Comparison of ENCODE assay signal across 30 cellular contexts in genomic region chr2:206790311-206790935, GRCh38. TPM values are rescaled to one million over a fixed set of nuclear protein-coding genes. Genes with fewer than 3 reads are reported as not detected.
A peak's percentile ranks its signal among the peaks of the same experiment; 100 is the strongest.
DNase-seq lines count a peak whose midpoint lies in the region; FAIRE-seq and TF ChIP-seq lines count a peak whose summit lies in the region.
"Had no signal": no experiment of that assay in that cellular context is flagged by ENCODE, and none has a peak within 500 bp of the region (broad histone marks: within the 10 kb centered on the region; RNA-seq: fewer than 3 reads in every experiment).

No MANE protein-coding gene starts in this region.

- H2AFZ ChIP-seq in GM23248: no peak overlapping the region
- H2AFZ ChIP-seq: PC-9 had no signal

- no peak overlapping the region for H3K4me2 ChIP-seq in GM23248 (ENCODE audit: unreplicated experiment)
- H3K4me2 ChIP-seq: KMS-11, PC-9 had no signal

- POLR2A ChIA-PET in AG04449 (lab: Yijun Ruan, JAX): no interaction called here

- 0 out of 2 replicates have a peak, but pooled peaks cover 8% of the 10 kb centered on the region for H3K79me2 ChIP-seq in GM23248 (ENCODE audit: insufficient read depth)

- peaks cover 14% of the 10 kb centered on the region for H3K4me1 ChIP-seq in GM23248 (ENCODE audit: insufficient read depth)
- H3K4me1 ChIP-seq: heart left ventricle, prostate gland, suprapubic skin had no signal

- H3K27ac ChIP-seq in GM23248: peak overlapping the region; percentile 48
- H3K27ac ChIP-seq: heart left ventricle, KMS-11, PC-9, prostate gland, suprapubic skin had no signal

- in situ Hi-C loops in GM23248 (cut with MboI): no loop called here
- in situ Hi-C loops in astrocyte of the spinal cord (cut with HindIII; ENCODE audit: low sequenced_read_pairs): no loop called here

- CTCF ChIA-PET in AG04449 (lab: Yijun Ruan, JAX): interaction anchor here (1.1 to 7.2 kb wide), 4 partner anchors 9 to 683 kb away, joined by 3 to 82 read pairs (median 28); no protein-coding TSS in a partner anchor

- H3K27me3 ChIP-seq in GM23248 (replicated peaks; ENCODE audit: insufficient read depth): no peaks in the 10 kb centered on the region
- H3K27me3 ChIP-seq: BE2C, heart left ventricle, suprapubic skin had no signal

- DNase-seq in AG04449 (ENCODE audit: low read depth, low spot score): peak; percentile 54
- peak; percentile 43 for DNase-seq in GM23248
- DNase-seq in astrocyte of the spinal cord (ENCODE audit: low read depth, low spot score): peak; percentile 50
- peak; percentile 65 for DNase-seq in fibroblast of villous mesenchyme (ENCODE audit: low read depth)
- no peak for DNase-seq in NCI-H1930 (lab: John Stamatoyannopoulos, UW)
- DNase-seq in T1000 (lab: John Stamatoyannopoulos, UW): no peak
- DNase-seq in HUDEP-2 (lab: John Stamatoyannopoulos, UW; ENCODE audit: unreplicated experiment in 76 of 76): no peak
- DNase-seq in urothelium cell line (ENCODE audit: low spot score): no peak
- DNase-seq: activated CD4-positive, alpha-beta T cell treated with anti-CD3 and anti-CD28 coated beads, Interleukin-2, amount 50 U/mL, for 48 hours; activated naive CD4-positive, alpha-beta T cell; BE2C; CD8-positive, alpha-beta memory T cell; effector CD4-positive, alpha-beta T cell; foreskin melanocyte; heart left ventricle; left ventricle myocardium superior; midbrain; naive thymus-derived CD4-positive, alpha-beta T cell; NCI-H1436 treated with DMSO at 0.1 percent for 48 hours; nucleus accumbens; PC-9; Right ventricle myocardium superior; stimulated activated naive CD4-positive, alpha-beta T cell treated with Interleukin-2 at 50 U/mL for 16 hours; T-helper 2 cell had no signal

- H3K9ac ChIP-seq in GM23248: peak overlapping the region; percentile 20; the same call in 1 of the 2 replicates
- H3K9ac ChIP-seq: KMS-11 had no signal

- H3K4me3 ChIP-seq in AG04449 (ENCODE audit: low read depth, low read length): no peak overlapping the region
- H3K4me3 ChIP-seq in GM23248: no peak overlapping the region
- H3K4me3 ChIP-seq in astrocyte of the spinal cord (ENCODE audit: low read depth, low read length): no peak overlapping the region
- no peak overlapping the region for H3K4me3 ChIP-seq in fibroblast of villous mesenchyme (ENCODE audit: low read depth, low read length)
- H3K4me3 ChIP-seq: heart left ventricle, PC-9, prostate gland, suprapubic skin had no signal

- no peaks in the 10 kb centered on the region for H4K20me1 ChIP-seq in GM23248 (ENCODE audit: insufficient read depth)

- H3K36me3 ChIP-seq in GM23248 (ENCODE audit: low read depth): peaks cover 45% of the 10 kb centered on the region

- FAIRE-seq in urothelium cell line (lab: Jason Lieb, UNC): no peak
- FAIRE-seq: GM12891, H54, keratinocyte had no signal

- no peaks in the 10 kb centered on the region for H3K9me2 ChIP-seq in GM23248 (ENCODE audit: insufficient read depth)

- 46 to 52% methylated on average over 3 of the region's 3 CpGs for WGBS in GM23248 (ENCODE audit: low coverage in 1 of 2, low lambda C conversion rate in 2 of 2, missing lambda C conversion rate in 2 of 2), 2 experiments

- H3K9me3 ChIP-seq in GM23248 (ENCODE audit: low read depth): no peaks in the 10 kb centered on the region
- H3K9me3 ChIP-seq: BE2C, heart left ventricle, prostate gland, suprapubic skin had no signal

- no peaks in the 10 kb centered on the region for H3F3A ChIP-seq in GM23248 (ENCODE audit: insufficient read depth)

- TF ChIP-seq CTCF in AG04449 (IDR thresholded peaks at IDR 0.05; ENCODE audit: insufficient read depth, low read length, missing control alignments): no peak
- no peak for TF ChIP-seq CTCF in astrocyte of the spinal cord (IDR thresholded peaks at IDR 0.05; ENCODE audit: low read depth, low read length)
- no peak for TF ChIP-seq CTCF in fibroblast of villous mesenchyme (IDR thresholded peaks at IDR 0.05; ENCODE audit: insufficient read depth, low read depth, low read length)

RNA-seq across cellular contexts. Expression of gene FASTKD2, which starts 25.0 kb away (rescaled TPM):
- 27.2 and 38.4 TPM in 2 replicates for total RNA-seq in GM23248 (2014; rRNA removed; shearing (Covaris generic))
- 28.3 and 29.3 TPM in 2 replicates for polyA plus RNA-seq in GM23248 (2016; fragmentation: Nextera tagmentation; extraction: Ambion mirVana)
- total RNA-seq in fibroblast of villous mesenchyme: 34.1 and 53.5 TPM in 2 replicates

RNA-seq across cellular contexts. Expression of gene MDH1B, which starts 25.3 kb away (rescaled TPM):
- 0.25 and 0.54 TPM in 2 replicates for total RNA-seq in GM23248 (2014; rRNA removed; shearing (Covaris generic))
- polyA plus RNA-seq in GM23248 (2016; fragmentation: Nextera tagmentation; extraction: Ambion mirVana): 0.70 and 0.80 TPM in 2 replicates
- 0.64 and 1.3 TPM in 2 replicates for total RNA-seq in fibroblast of villous mesenchyme

Comparison
In these comparisons a context has a peak if more than half of its experiments do, and no peak if none do; other contexts are left out.
1. DNase-seq: peak in AG04449 (single experiment), GM23248 (single experiment), astrocyte of the spinal cord (single experiment) and fibroblast of villous mesenchyme (single experiment); none in NCI-H1930 (0 of 2), T1000 (single experiment), HUDEP-2 (0 of 76) and urothelium cell line (single experiment).